1 cellular context compared by ENCODE assay signal in genomic region chr12:110330544-110330943, GRCh38.
TF ChIP-seq lines count a peak whose summit lies in the region.

No MANE protein-coding gene starts in this region.

TF ChIP-seq in K562, 482 proteins besides CTCF, POLR2A, EP300 and RAD21 (continued from another document and continues in another):
- TF ChIP-seq ZBTB9 (CRISPR knock-in tag; IDR thresholded peaks at IDR 0.05), result no peak
- TF ChIP-seq PURB (CRISPR knock-in tag; IDR thresholded peaks at IDR 0.05; ENCODE audit: low read depth), result no peak
- TF ChIP-seq BCOR (IDR thresholded peaks at IDR 0.05), result no peak
- TF ChIP-seq CEBPG (CRISPR knock-in tag; IDR thresholded peaks at IDR 0.05), result peak; percentile 74
- peak; percentile 77 to 92 for TF ChIP-seq CEBPG (tag; conservative IDR thresholded peaks at IDR 0.05 in 1 of 2, IDR thresholded peaks at IDR 0.05 in 1 of 2)
- TF ChIP-seq ZNF589 (CRISPR knock-in tag; IDR thresholded peaks at IDR 0.05; ENCODE audit: low read depth), result peak; percentile 80
- no peak for TF ChIP-seq U2AF1 (optimal IDR thresholded peaks at IDR 0.05; ENCODE audit: low read depth, low read length)
- no peak for TF ChIP-seq NONO (IDR thresholded peaks at IDR 0.05; ENCODE audit: low read depth in 2 of 2, low read length in 1 of 2)
- TF ChIP-seq ZNF175 (CRISPR knock-in tag; IDR thresholded peaks at IDR 0.05; ENCODE audit: low read depth), result 0 out of 2 replicates have a peak, but pooled peaks have one; percentile 64
- TF ChIP-seq CEBPB (tag; IDR thresholded peaks at IDR 0.05), result peak; percentile 79
- TF ChIP-seq, protein P1, sequence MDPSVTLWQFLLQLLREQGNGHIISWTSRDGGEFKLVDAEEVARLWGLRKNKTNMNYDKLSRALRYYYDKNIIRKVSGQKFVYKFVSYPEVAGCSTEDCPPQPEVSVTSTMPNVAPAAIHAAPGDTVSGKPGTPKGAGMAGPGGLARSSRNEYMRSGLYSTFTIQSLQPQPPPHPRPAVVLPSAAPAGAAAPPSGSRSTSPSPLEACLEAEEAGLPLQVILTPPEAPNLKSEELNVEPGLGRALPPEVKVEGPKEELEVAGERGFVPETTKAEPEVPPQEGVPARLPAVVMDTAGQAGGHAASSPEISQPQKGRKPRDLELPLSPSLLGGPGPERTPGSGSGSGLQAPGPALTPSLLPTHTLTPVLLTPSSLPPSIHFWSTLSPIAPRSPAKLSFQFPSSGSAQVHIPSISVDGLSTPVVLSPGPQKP (CRISPR knock-in tag; IDR thresholded peaks at IDR 0.05), result no peak
- no peak for TF ChIP-seq MBD2 (IDR thresholded peaks at IDR 0.05; ENCODE audit: borderline replicate concordance, low read depth)
- TF ChIP-seq CXXC5 (CRISPR knock-in tag; IDR thresholded peaks at IDR 0.05), result 0 out of 2 replicates have a peak, but pooled peaks have one; percentile 16
- no peak for TF ChIP-seq ZBTB49 (CRISPR knock-in tag; IDR thresholded peaks at IDR 0.05; ENCODE audit: borderline replicate concordance)
- no peak for TF ChIP-seq ZNF12 (CRISPR knock-in tag; IDR thresholded peaks at IDR 0.05)
- no peak for TF ChIP-seq TCF7L2 (IDR thresholded peaks at IDR 0.05; ENCODE audit: low read depth, low read length)
- no peak for TF ChIP-seq ATF4 (CRISPR knock-in tag; IDR thresholded peaks at IDR 0.05)
- TF ChIP-seq ESRRA (IDR thresholded peaks at IDR 0.05; ENCODE audit: borderline replicate concordance, low read depth), result 0 out of 2 replicates have a peak, but pooled peaks have one; percentile 26
- TF ChIP-seq, protein P2, sequence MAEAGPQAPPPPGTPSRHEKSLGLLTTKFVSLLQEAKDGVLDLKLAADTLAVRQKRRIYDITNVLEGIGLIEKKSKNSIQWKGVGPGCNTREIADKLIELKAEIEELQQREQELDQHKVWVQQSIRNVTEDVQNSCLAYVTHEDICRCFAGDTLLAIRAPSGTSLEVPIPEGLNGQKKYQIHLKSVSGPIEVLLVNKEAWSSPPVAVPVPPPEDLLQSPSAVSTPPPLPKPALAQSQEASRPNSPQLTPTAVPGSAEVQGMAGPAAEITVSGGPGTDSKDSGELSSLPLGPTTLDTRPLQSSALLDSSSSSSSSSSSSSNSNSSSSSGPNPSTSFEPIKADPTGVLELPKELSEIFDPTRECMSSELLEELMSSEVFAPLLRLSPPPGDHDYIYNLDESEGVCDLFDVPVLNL (CRISPR knock-in tag; IDR thresholded peaks at IDR 0.05; ENCODE audit: low read depth), result no peak
- TF ChIP-seq NRF1 (conservative IDR thresholded peaks at IDR 0.05 in 1 of 2, IDR thresholded peaks at IDR 0.05 in 1 of 2), result no peak
- peak; percentile 72; the same call in 1 of the 2 replicates for TF ChIP-seq ZNF584 (CRISPR knock-in tag; IDR thresholded peaks at IDR 0.05; ENCODE audit: low read depth)
- TF ChIP-seq NFATC3 (IDR thresholded peaks at IDR 0.05), result no peak
- TF ChIP-seq ZBTB11 (CRISPR knock-in tag; IDR thresholded peaks at IDR 0.05), result no peak
- TF ChIP-seq JUN (IDR thresholded peaks at IDR 0.05; ENCODE audit: borderline replicate concordance, low read depth, low read length), result no peak
- TF ChIP-seq JUN (CRISPR knock-in tag; IDR thresholded peaks at IDR 0.05; ENCODE audit: borderline replicate concordance), result no peak
- TF ChIP-seq E2F5 (CRISPR knock-in tag; IDR thresholded peaks at IDR 0.05), result no peak
- TF ChIP-seq ZBTB40 (IDR thresholded peaks at IDR 0.05), result no peak
- no peak for TF ChIP-seq ZBTB40 (CRISPR knock-in tag; IDR thresholded peaks at IDR 0.05)
- no peak for TF ChIP-seq GATAD2B (IDR thresholded peaks at IDR 0.05; ENCODE audit: borderline replicate concordance)
- no peak for TF ChIP-seq HNRNPH1 (optimal IDR thresholded peaks at IDR 0.05; ENCODE audit: low read depth, low read length)
- no peak for TF ChIP-seq RHOXF2B (CRISPR knock-in tag; conservative IDR thresholded peaks at IDR 0.05)
- no peak for TF ChIP-seq ZNF134 (CRISPR knock-in tag; conservative IDR thresholded peaks at IDR 0.05)
